In genomic region chr7:44733708-44734481, GRCh38 we compare ENCODE assay signal across 13 cellular contexts. TPM values are rescaled to one million over a fixed set of nuclear protein-coding genes. Genes with fewer than 3 reads are reported as not detected.
A peak's percentile ranks its signal among the peaks of the same experiment; 100 is the strongest.
DNase-seq lines count a peak whose midpoint lies in the region.
"Had no signal": no experiment of that assay in that cellular context is flagged by ENCODE, and none has a peak within 500 bp of the region (broad histone marks: within the 10 kb centered on the region; RNA-seq: fewer than 3 reads in every experiment).

No MANE protein-coding gene starts in this region.

- H3K4me3 ChIP-seq in neuronal stem cell (ENCODE audit: low read length in 2 of 2): no peak overlapping the region
- H3K4me3 ChIP-seq: right atrium auricular region, upper lobe of left lung had no signal

- no peak overlapping the region for H4K91ac ChIP-seq in neuronal stem cell (ENCODE audit: low read depth, low read length, poor library complexity)

- H2AFZ ChIP-seq in neuronal stem cell (ENCODE audit: low read length): no peak overlapping the region

- DNase-seq in ACHN: peak; percentile 56
- DNase-seq in HT-29 (ENCODE audit: low spot score): peak; percentile 36
- DNase-seq in amniotic stem cell (lab: John Stamatoyannopoulos, UW): peak; percentile 43
- DNase-seq in glomerular visceral epithelial cell (ENCODE audit: extremely low spot score): peak; percentile 65
- no peak for DNase-seq in AG08395 (ENCODE audit: low spot score)
- DNase-seq in NCI-H2029 (lab: John Stamatoyannopoulos, UW): no peak
- DNase-seq in neuronal stem cell (ENCODE audit: low spot score): no peak
- no peak for DNase-seq in NCI-H774 (lab: John Stamatoyannopoulos, UW)
- DNase-seq: activated CD4-positive, alpha-beta memory T cell treated with anti-CD3 and anti-CD28 coated beads, Interleukin-2, amount 10 ng/mL, durations not matched to agents 7 days and 5 days; effector CD8-positive, alpha-beta T cell; mesendoderm; upper lobe of left lung had no signal

- no peak overlapping the region for H3K9ac ChIP-seq in neuronal stem cell (ENCODE audit: low read depth, low read length, poor library complexity)

- H3K27me3 ChIP-seq in neuronal stem cell (ENCODE audit: control insufficient read depth in 3 of 3, insufficient read depth in 3 of 3, low read depth in 1 of 3, low read length in 3 of 3): no peaks in the 10 kb centered on the region
- H3K27me3 ChIP-seq: right atrium auricular region, upper lobe of left lung had no signal

- no peak overlapping the region for H2BK15ac ChIP-seq in neuronal stem cell (ENCODE audit: low read length)

- H2BK12ac ChIP-seq in neuronal stem cell (ENCODE audit: low read length): no peak overlapping the region

- no peak overlapping the region for H3K27ac ChIP-seq in neuronal stem cell (replicated peaks; ENCODE audit: low read length)
- H3K27ac ChIP-seq: right atrium auricular region, upper lobe of left lung had no signal

- no peaks in the 10 kb centered on the region for H3K9me3 ChIP-seq in neuronal stem cell (replicated peaks in 1 of 2; ENCODE audit: control insufficient read depth in 2 of 2, insufficient read depth in 1 of 2, low read depth in 1 of 2, low read length in 2 of 2)
- H3K9me3 ChIP-seq: right atrium auricular region, upper lobe of left lung had no signal

- H3K23ac ChIP-seq in neuronal stem cell (ENCODE audit: low read depth, low read length, poor library complexity): no peak overlapping the region

- in situ Hi-C loops in ACHN (cut with HindIII; ENCODE audit: low pct_ligation_motif_present, low pct_unique_long_range_greater_than_20kb, low sequenced_read_pairs): no loop called here

- no peak overlapping the region for H2AK5ac ChIP-seq in neuronal stem cell (ENCODE audit: low read depth, low read length)

- no peaks in the 10 kb centered on the region for H3K4me1 ChIP-seq in neuronal stem cell (ENCODE audit: control insufficient read depth in 2 of 2, insufficient read depth in 1 of 2, low read depth in 1 of 2, low read length in 2 of 2)
- H3K4me1 ChIP-seq: right atrium auricular region had no signal

- no peak overlapping the region for H3K14ac ChIP-seq in neuronal stem cell (ENCODE audit: low read length)

- H4K8ac ChIP-seq in neuronal stem cell (ENCODE audit: low read depth, low read length): no peak overlapping the region

- H3K79me1 ChIP-seq in neuronal stem cell (ENCODE audit: low read depth, low read length): peaks cover 2% of the 10 kb centered on the region

- H3K4ac ChIP-seq in neuronal stem cell (ENCODE audit: low read length): no peak overlapping the region

- H2BK5ac ChIP-seq in neuronal stem cell (ENCODE audit: low read length): no peak overlapping the region

- no peak overlapping the region for H3K18ac ChIP-seq in neuronal stem cell (ENCODE audit: low read length)

- no CpG with 5 or more reads among the region's 5 CpGs for WGBS in neuronal stem cell (ENCODE audit: extremely low coverage in 2 of 2, insufficient read length in 2 of 2, insufficient replicate concordance in 1 of 2), 2 donors

- no peaks in the 10 kb centered on the region for H3K36me3 ChIP-seq in neuronal stem cell (replicated peaks in 1 of 2; ENCODE audit: control insufficient read depth in 2 of 2, insufficient read depth in 2 of 2, low read length in 2 of 2)
- H3K36me3 ChIP-seq: right atrium auricular region, upper lobe of left lung had no signal

- H3K4me2 ChIP-seq in neuronal stem cell (ENCODE audit: insufficient read depth, low read length, poor library complexity, severe bottlenecking): no peak overlapping the region

- no peak overlapping the region for H2BK120ac ChIP-seq in neuronal stem cell (ENCODE audit: low read depth, low read length)

RNA-seq across cellular contexts. Expression of gene ZMIZ2, which starts 14.8 kb away (rescaled TPM):
- 37.7 and 41.0 TPM in 2 replicates for total RNA-seq in HT-29 (2014; rRNA removed; shearing (Covaris generic))
- 39.9 TPM for polyA plus RNA-seq in neuronal stem cell (2013, experiment 1 of 2)
- polyA plus RNA-seq in neuronal stem cell (2013, experiment 2 of 2): 38.5 TPM

Comparison
In these comparisons a context has a peak if more than half of its experiments do, and no peak if none do; other contexts are left out.
1. DNase-seq: peak in ACHN (single experiment), HT-29 (single experiment), amniotic stem cell (single experiment) and glomerular visceral epithelial cell (single experiment); none in AG08395 (single experiment), NCI-H2029 (single experiment), neuronal stem cell (single experiment) and NCI-H774 (single experiment).